ENCODE assay signal across 8 cellular contexts in genomic region chr4:145098675-145099037, GRCh38. TPM values are rescaled to one million over a fixed set of nuclear protein-coding genes. Genes with fewer than 3 reads are reported as not detected.
A peak's percentile ranks its signal among the peaks of the same experiment; 100 is the strongest.
DNase-seq lines count a peak whose midpoint lies in the region; ATAC-seq and TF ChIP-seq lines count a peak whose summit lies in the region.

No MANE protein-coding gene starts in this region.

- H3K27ac ChIP-seq in Peyer's patch = peak overlapping the region; percentile 80 to 91 (median 86)
- peak overlapping the region; percentile 86 for H3K27ac ChIP-seq in angular gyrus (ENCODE audit: low read depth, low read length)

- peaks cover 0 to 26% (median 7%) of the 10 kb centered on the region in 4 donors for H3K4me1 ChIP-seq in Peyer's patch

- TF ChIP-seq POLR2A in Peyer's patch (IDR thresholded peaks at IDR 0.05) = no peak

- DNase-seq in AG09309 (ENCODE audit: low read depth) (no peak), Peyer's patch (peak in 2 of 3 donors; percentile 25 to 56), hepatic stellate cell (ENCODE audit: low spot score) (peak; percentile 57), skeletal muscle cell (ENCODE audit: low read depth) (peak; percentile 27), D341Med (ENCODE audit: low spot score) (no peak)

- H3K4me3 ChIP-seq in AG09309 (ENCODE audit: control insufficient read depth, low read depth, low read length) (peak overlapping the region; percentile 72), Peyer's patch (peak overlapping the region; percentile 58 to 92 (median 68)), skeletal muscle cell (ENCODE audit: low read depth, low read length) (peak overlapping the region; percentile 93)

- TF ChIP-seq CTCF in AG09309 (IDR thresholded peaks at IDR 0.05; ENCODE audit: control insufficient read depth, insufficient read depth, low read depth, low read length, missing control alignments) (no peak), Peyer's patch (IDR thresholded peaks at IDR 0.05) (no peak)

- ATAC-seq in GM18520 (IDR thresholded peaks at IDR 0.05; ENCODE audit: unreplicated experiment) (peak; percentile 15), HG03139 (IDR thresholded peaks at IDR 0.05; ENCODE audit: unreplicated experiment) (peak; percentile 20)

- H3K9me3 ChIP-seq in Peyer's patch = peaks cover 0 to 7% (median 0%) of the 10 kb centered on the region in 4 donors

- H3K27me3 ChIP-seq in Peyer's patch = no peaks in the 10 kb centered on the region

- H3K36me3 ChIP-seq in Peyer's patch = peaks cover 0 to 25% (median 0%) of the 10 kb centered on the region in 3 donors

RNA-seq across cellular contexts. Expression of gene ABCE1, which starts 0.5 kb away (rescaled TPM):
- total RNA-seq in Peyer's patch = 10 to 100 TPM; 15.4 to 56.9 (median 32.9) TPM

RNA-seq across cellular contexts. Expression of gene ANAPC10, which starts 0.7 kb away (rescaled TPM):
- 10 to 100 TPM; 11.7 to 75.9 (median 18.9) TPM for total RNA-seq in Peyer's patch

Comparison
In these comparisons a context has a peak if more than half of its experiments do, and no peak if none do; other contexts are left out.
1. DNase-seq: peak in Peyer's patch (2 of 3), hepatic stellate cell (single experiment) and skeletal muscle cell (single experiment); none in AG09309 (single experiment) and D341Med (single experiment).
2. Peak in every context shown above with its lines, with median percentiles within 50 percentile points of each other: H3K4me3 ChIP-seq.